In the genomic region with DNA sequence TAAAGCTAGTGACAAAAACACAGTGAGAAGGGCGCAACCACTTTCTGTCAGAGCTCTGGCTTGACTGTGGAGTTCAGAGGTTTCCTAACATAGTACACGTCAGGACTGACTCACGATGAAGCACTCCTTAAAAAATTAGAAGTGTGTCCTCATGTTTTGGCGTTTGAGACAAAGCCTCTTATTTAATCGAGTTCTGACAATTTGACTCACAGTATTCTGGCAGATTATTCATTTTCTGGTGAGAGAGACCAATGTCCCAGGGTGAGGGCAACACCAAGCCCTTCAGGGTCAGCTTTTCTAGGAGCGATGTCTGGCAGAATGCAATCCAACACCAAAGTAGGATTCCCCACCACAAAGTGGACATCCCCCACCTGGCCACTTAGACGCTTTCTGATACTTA, we compare ENCODE assay signal across 12 cellular contexts.
A peak's percentile ranks its signal among the peaks of the same experiment; 100 is the strongest.
DNase-seq lines count a peak whose midpoint lies in the region; ATAC-seq, FAIRE-seq and TF ChIP-seq lines count a peak whose summit lies in the region.
"Had no signal": no experiment of that assay in that cellular context is flagged by ENCODE, and none has a peak within 500 bp of the region (broad histone marks: within the 10 kb centered on the region; RNA-seq: fewer than 3 reads in every experiment).

No MANE protein-coding gene starts in this region.

- intact Hi-C loops in left lung (cut with DNase I) (no loop called here), uterus (cut with DNase I; ENCODE audit: low total_unique reads) (no loop called here), prostate gland (cut with DNase I) (loop anchor here (10.0 kb wide), 1 partner anchor 204 kb away; no protein-coding TSS in a partner anchor)

- DNase-seq in M059J (ENCODE audit: low read depth), result peak; percentile 78
- DNase-seq in dedifferentiated amniotic fluid mesenchymal stem cell (ENCODE audit: extremely low spot score), result peak; percentile 79
- DNase-seq in left lung, result no peak
- DNase-seq in uterus, result peak in 1 of 2 donors; percentile 20
- no peak for DNase-seq in natural killer cell treated with Interleukin-12 subunit alpha and Interleukin-12 subunit beta and Interleukin-15 and Interleukin-18, amount 100 ng/mL, for 72 hours (ENCODE audit: low spot score)
- DNase-seq in urothelium cell line (ENCODE audit: low spot score), result no peak
- DNase-seq in prostate gland (ENCODE audit: low spot score), result no peak
- DNase-seq: central memory CD4-positive, alpha-beta T cell; GF-D8; NCI-H2081 treated with DMSO at 0.1 percent for 48 hours had no signal

- ATAC-seq in left lung, result peak; percentile 92
- ATAC-seq in natural killer cell treated with Interleukin-12 subunit alpha and Interleukin-12 subunit beta and Interleukin-15 and Interleukin-18, amount 100 ng/mL, for 72 hours, result no peak

- H3K4me1 ChIP-seq in left lung (peaks cover 0 to 10% of the 10 kb centered on the region in 2 donors), uterus (peaks cover 0 to 3% of the 10 kb centered on the region in 2 donors), prostate gland (replicated peaks) (no peaks in the 10 kb centered on the region)

- no peak overlapping the region for H3K4me3 ChIP-seq in left lung
- H3K4me3 ChIP-seq in uterus, result no peak overlapping the region
- H3K4me3 ChIP-seq in prostate gland, result no peak overlapping the region

- H3K36me3 Mint-ChIP-seq in natural killer cell treated with Interleukin-12 subunit alpha and Interleukin-12 subunit beta and Interleukin-15 and Interleukin-18, amount 100 ng/mL, for 72 hours, result no peaks in the 10 kb centered on the region

- peaks cover 2 to 15% of the 10 kb centered on the region in 2 donors for H3K27me3 Mint-ChIP-seq in natural killer cell treated with Interleukin-12 subunit alpha and Interleukin-12 subunit beta and Interleukin-15 and Interleukin-18, amount 100 ng/mL, for 72 hours

- H3K27me3 ChIP-seq in left lung (no peaks in the 10 kb centered on the region), uterus (no peaks in the 10 kb centered on the region), prostate gland (replicated peaks; ENCODE audit: insufficient read depth) (no peaks in the 10 kb centered on the region)

- H3K9me3 ChIP-seq in left lung, result no peaks in the 10 kb centered on the region
- no peaks in the 10 kb centered on the region for H3K9me3 ChIP-seq in uterus
- no peaks in the 10 kb centered on the region for H3K9me3 ChIP-seq in prostate gland

- H3K27ac Mint-ChIP-seq in natural killer cell treated with Interleukin-12 subunit alpha and Interleukin-12 subunit beta and Interleukin-15 and Interleukin-18, amount 100 ng/mL, for 72 hours, result no peak overlapping the region
- H3K27ac Mint-ChIP-seq: T-helper 1 cell treated with Interleukin-12 subunit alpha and Interleukin-12 subunit beta and Interleukin-4 antibody, amounts not matched to agents 30 μg/mL and 1 μg/mL, for 36 hours had no signal

- WGBS in prostate gland, result 55% methylated on average over 7 of the region's 7 CpGs

- H3K4me3 Mint-ChIP-seq in natural killer cell treated with Interleukin-12 subunit alpha and Interleukin-12 subunit beta and Interleukin-15 and Interleukin-18, amount 100 ng/mL, for 72 hours, result no peak overlapping the region
- H3K4me3 Mint-ChIP-seq: neural crest cell; T-helper 1 cell treated with Interleukin-12 subunit alpha and Interleukin-12 subunit beta and Interleukin-4 antibody, amounts not matched to agents 30 μg/mL and 1 μg/mL, for 36 hours had no signal

- no peaks in the 10 kb centered on the region for H3K4me1 Mint-ChIP-seq in natural killer cell treated with Interleukin-12 subunit alpha and Interleukin-12 subunit beta and Interleukin-15 and Interleukin-18, amount 100 ng/mL, for 72 hours (ENCODE audit: low read depth in 2 of 2)

- no peak for FAIRE-seq in urothelium cell line (lab: Jason Lieb, UNC)

- TF ChIP-seq CTCF in left lung (IDR thresholded peaks at IDR 0.05), result no peak
- TF ChIP-seq CTCF in uterus (IDR thresholded peaks at IDR 0.05), result no peak
- TF ChIP-seq CTCF in prostate gland (IDR thresholded peaks at IDR 0.05), result no peak

- TF ChIP-seq POLR2A in uterus (IDR thresholded peaks at IDR 0.05) (no peak), prostate gland (IDR thresholded peaks at IDR 0.05) (no peak)

- peaks cover 4% of the 10 kb centered on the region for H3K9me3 Mint-ChIP-seq in natural killer cell treated with Interleukin-12 subunit alpha and Interleukin-12 subunit beta and Interleukin-15 and Interleukin-18, amount 100 ng/mL, for 72 hours
- H3K9me3 Mint-ChIP-seq: neural crest cell; T-helper 1 cell treated with Interleukin-12 subunit alpha and Interleukin-12 subunit beta and Interleukin-4 antibody, amounts not matched to agents 30 μg/mL and 1 μg/mL, for 36 hours had no signal

- H3K27ac ChIP-seq in left lung (peak overlapping the region in 1 of 2 donors; percentile 56), uterus (peak overlapping the region; percentile 41 to 60), prostate gland (no peak overlapping the region)

- H3K36me3 ChIP-seq in left lung (no peaks in the 10 kb centered on the region), uterus (no peaks in the 10 kb centered on the region), prostate gland (no peaks in the 10 kb centered on the region)

Comparison
In these comparisons a context has a peak if more than half of its experiments do, and no peak if none do; other contexts are left out.
1. DNase-seq: peak in M059J (single experiment) and dedifferentiated amniotic fluid mesenchymal stem cell (single experiment); none in left lung (0 of 2), natural killer cell treated with Interleukin-12 subunit alpha and Interleukin-12 subunit beta and Interleukin-15 and Interleukin-18, amount 100 ng/mL, for 72 hours (single experiment), urothelium cell line (single experiment) and prostate gland (single experiment).
2. H3K27ac ChIP-seq: peak in uterus (2 of 2); none in prostate gland (0 of 2).